Comparison of ENCODE assay signal across 18 cellular contexts in genomic region chr13:28451482-28452217, GRCh38. TPM values are rescaled to one million over a fixed set of nuclear protein-coding genes. Genes with fewer than 3 reads are reported as not detected.
A peak's percentile ranks its signal among the peaks of the same experiment; 100 is the strongest.
DNase-seq lines count a peak whose midpoint lies in the region; FAIRE-seq and TF ChIP-seq lines count a peak whose summit lies in the region.
"Had no signal": no experiment of that assay in that cellular context is flagged by ENCODE, and none has a peak within 500 bp of the region (broad histone marks: within the 10 kb centered on the region; RNA-seq: fewer than 3 reads in every experiment).

No MANE protein-coding gene starts in this region.

- no peak overlapping the region for H3K4me3 Mint-ChIP-seq in neural progenitor cell
- H3K4me3 Mint-ChIP-seq: activated CD4-positive, alpha-beta T cell treated with anti-CD3 and anti-CD28 coated beads, Interleukin-2, amount 10 ng/mL, durations not matched to agents 24 days and 14 days had no signal

- TF ChIP-seq CTCF in neural progenitor cell (IDR thresholded peaks at IDR 0.05) (no peak), adrenal gland (IDR thresholded peaks at IDR 0.05) (no peak)

- H3K9me3 Mint-ChIP-seq in neural progenitor cell: peaks cover 6% of the 10 kb centered on the region

- H3K27me3 Mint-ChIP-seq in neural progenitor cell (ENCODE audit: insufficient read depth, low read depth): no peaks in the 10 kb centered on the region

- no peak for TF ChIP-seq POLR2A in adrenal gland (IDR thresholded peaks at IDR 0.05)

- H4K20me1 ChIP-seq in neural progenitor cell (ENCODE audit: low read depth): no peaks in the 10 kb centered on the region

- no peaks in the 10 kb centered on the region for H3K79me2 ChIP-seq in neural progenitor cell (ENCODE audit: low read depth)

- no peak for FAIRE-seq in RCC 7860 (lab: Jason Lieb, UNC)
- FAIRE-seq: D721Med had no signal

- intact Hi-C loops in adrenal gland (cut with DNase I): no loop called here

- H3K27me3 ChIP-seq in SJSA1 (replicated peaks) (no peaks in the 10 kb centered on the region), neural progenitor cell (no peaks in the 10 kb centered on the region), adrenal gland (peaks cover 4% of the 10 kb centered on the region)
- H3K27me3 ChIP-seq: ascending aorta, Peyer's patch had no signal

- H3K36me3 ChIP-seq in SJSA1: no peaks in the 10 kb centered on the region
- peaks cover 1% of the 10 kb centered on the region for H3K36me3 ChIP-seq in neural progenitor cell
- H3K36me3 ChIP-seq in adrenal gland (replicated peaks in 1 of 2): no peaks in the 10 kb centered on the region
- H3K36me3 ChIP-seq: ascending aorta, Peyer's patch, transverse colon had no signal

- WGBS in adrenal gland, 4 donors: 62 to 69% (median 66%) methylated on average over 20 to 21 of the region's 21 CpGs

- no peak overlapping the region for H3K27ac Mint-ChIP-seq in neural progenitor cell
- H3K27ac Mint-ChIP-seq: activated CD4-positive, alpha-beta T cell treated with anti-CD3 and anti-CD28 coated beads, Interleukin-2, amount 10 ng/mL, durations not matched to agents 24 days and 14 days had no signal

- H3K4me1 ChIP-seq in SJSA1 (replicated peaks) (no peaks in the 10 kb centered on the region), neural progenitor cell (no peaks in the 10 kb centered on the region), adrenal gland (replicated peaks in 1 of 2) (no peaks in the 10 kb centered on the region)
- H3K4me1 ChIP-seq: Peyer's patch, transverse colon had no signal

- DNase-seq in Daoy (ENCODE audit: low read depth) (peak; percentile 12), SJSA1 (ENCODE audit: low read depth in 1 of 2, low spot score in 2 of 2) (no peak), fibroblast of the conjunctiva (ENCODE audit: low read depth) (peak; percentile 26), neural progenitor cell (ENCODE audit: low spot score) (peak; percentile 19), ecto neural progenitor cell (ENCODE audit: low spot score) (no peak), RCC 7860 (ENCODE audit: low spot score) (no peak), adrenal gland (no peak), OCI-M2 (lab: John Stamatoyannopoulos, UW; ENCODE audit: unreplicated experiment) (no peak)
- DNase-seq: activated CD4-positive, alpha-beta T cell treated with anti-CD3 and anti-CD28 coated beads, Interleukin-2, amount 10 ng/mL, durations not matched to agents 24 days and 14 days; activated T-cell treated with anti-CD3 and anti-CD28 coated beads, Interleukin-2, amount 50 U/mL, for 48 hours; effector CD8-positive, alpha-beta T cell; head of caudate nucleus; NCI-H524 treated with DMSO at 0.1 percent for 48 hours; Peyer's patch; transverse colon had no signal

- H3K27ac ChIP-seq in SJSA1: no peak overlapping the region
- H3K27ac ChIP-seq in neural progenitor cell: no peak overlapping the region
- no peak overlapping the region for H3K27ac ChIP-seq in adrenal gland
- H3K27ac ChIP-seq: ascending aorta, Peyer's patch, transverse colon had no signal

- no peaks in the 10 kb centered on the region for H3F3A ChIP-seq in neural progenitor cell (ENCODE audit: low read depth)

- no peak overlapping the region for H3K9ac ChIP-seq in neural progenitor cell

- H3K4me2 ChIP-seq in neural progenitor cell: no peak overlapping the region

- H3K4me3 ChIP-seq in SJSA1: peak overlapping the region; percentile 17; the same call in 1 of the 2 replicates
- no peak overlapping the region for H3K4me3 ChIP-seq in neural progenitor cell
- H3K4me3 ChIP-seq in adrenal gland: no peak overlapping the region
- H3K4me3 ChIP-seq: lung, Peyer's patch, transverse colon had no signal

- H2AFZ ChIP-seq in neural progenitor cell (replicated peaks): peak overlapping the region; percentile 21

- no peaks in the 10 kb centered on the region for H3K36me3 Mint-ChIP-seq in neural progenitor cell

- H3K9me3 ChIP-seq in SJSA1 (replicated peaks): no peaks in the 10 kb centered on the region
- H3K9me3 ChIP-seq in neural progenitor cell (ENCODE audit: low read depth): no peaks in the 10 kb centered on the region
- H3K9me3 ChIP-seq in adrenal gland (replicated peaks in 1 of 3): peaks cover 0 to 6% (median 0%) of the 10 kb centered on the region in 3 donors
- H3K9me3 ChIP-seq: Peyer's patch, transverse colon had no signal

- peaks cover 10% of the 10 kb centered on the region for H3K4me1 Mint-ChIP-seq in neural progenitor cell
- H3K4me1 Mint-ChIP-seq: activated CD4-positive, alpha-beta T cell treated with anti-CD3 and anti-CD28 coated beads, Interleukin-2, amount 10 ng/mL, durations not matched to agents 24 days and 14 days had no signal

RNA-seq across cellular contexts. Expression of gene FLT1, which starts 43.3 kb away (rescaled TPM):
- total RNA-seq in Daoy (2014; rRNA removed; shearing (Covaris generic)): 4.2 and 5.4 TPM in 2 replicates
- 1.6 and 3.8 TPM in 2 replicates for total RNA-seq in SJSA1 (2014; rRNA removed; shearing (Covaris generic))
- total RNA-seq in neural progenitor cell (ENCODE audit: low replicate concordance) (0.37 and 0.47 TPM in 2 replicates), adrenal gland (10 to 100 TPM; 18.1 to 55.9 (median 26.5) TPM)
- 10 to 100 TPM in 1 of 3 donors, 1 to 10 TPM in 2; 2.7 to 25.4 (median 6.0) TPM for polyA plus RNA-seq in adrenal gland

Comparison
In these comparisons a context has a peak if more than half of its experiments do, and no peak if none do; other contexts are left out.
1. DNase-seq: peak in Daoy (single experiment), fibroblast of the conjunctiva (single experiment) and neural progenitor cell (single experiment); none in SJSA1 (0 of 2), ecto neural progenitor cell (single experiment), RCC 7860 (single experiment), adrenal gland (0 of 7) and OCI-M2 (single experiment).